In the genomic region with DNA sequence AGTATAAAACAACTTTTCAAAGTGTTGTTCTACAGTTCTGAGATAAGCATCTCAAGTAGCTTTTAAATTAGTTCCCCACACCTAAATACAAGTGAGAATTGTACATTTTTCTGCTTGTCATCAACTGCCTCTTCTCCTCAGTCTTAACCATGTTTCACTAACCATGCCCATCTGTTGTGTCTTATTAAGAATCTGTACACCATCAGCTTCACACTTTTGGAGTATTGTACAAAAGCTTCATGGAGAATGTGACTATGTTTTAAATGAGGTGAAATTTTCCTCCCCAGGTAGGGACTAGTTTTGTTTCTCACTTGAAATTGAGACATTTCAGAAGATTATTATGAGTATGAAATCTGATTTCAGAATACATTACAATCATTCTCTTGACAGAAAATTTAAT, we compare ENCODE assay signal across 28 cellular contexts.
"Had no signal": no experiment of that assay in that cellular context is flagged by ENCODE, and none has a peak within 500 bp of the region (broad histone marks: within the 10 kb centered on the region; RNA-seq: fewer than 3 reads in every experiment).

No MANE protein-coding gene starts in this region.

- DNase-seq: activated B cell treated with CpG ODN at 0.5 μM for 24 hours; activated CD4-positive, alpha-beta memory T cell treated with anti-CD3 and anti-CD28 coated beads, Interleukin-2, amount 10 ng/mL, durations not matched to agents 7 days and 5 days; activated CD4-positive, alpha-beta T cell treated with anti-CD3 and anti-CD28 coated beads, Interleukin-2, amount 10 ng/mL, durations not matched to agents 24 days and 14 days; activated CD4-positive, alpha-beta T cell treated with anti-CD3 and anti-CD28 coated beads, Interleukin-2, amount 50 U/mL, for 4 hours; activated CD8-positive, alpha-beta memory T cell treated with anti-CD3 and anti-CD28 coated beads, Interleukin-2, amount 50 U/mL, for 48 hours; activated effector memory CD4-positive, alpha-beta T cell treated with Interleukin-2 at 50 U/mL for 16 hours; activated gamma-delta T cell treated with Interleukin-2 at 50 U/mL for 16 hours; activated naive CD4-positive, alpha-beta T cell treated with anti-CD3 and anti-CD28 coated beads, Interleukin-2, amount 50 U/mL, for 16 hours; activated naive CD4-positive, alpha-beta T cell treated with Interleukin-2 at 50 U/mL for 16 hours; activated T-cell treated with anti-CD3 and anti-CD28 coated beads, Interleukin-2, amount 50 U/mL, for 72 hours; amniotic stem cell; anterior cingulate cortex; brain microvascular endothelial cell; dorsolateral prefrontal cortex; effector memory CD4-positive, alpha-beta T cell; endodermal cell; foreskin fibroblast; T-helper 1 cell; T-helper 17 cell; T1000; WERI-Rb-1 had no signal

- ATAC-seq: activated CD4-positive, CD25-positive, alpha-beta regulatory T cell treated with anti-CD3 and anti-CD28 coated beads, Interleukin-2, amount 50 U/mL, for 24 hours; activated T-cell treated with anti-CD3 and anti-CD28 coated beads, Interleukin-2, amount 50 U/mL, for 72 hours; esophagus mucosa; T-helper 17 cell had no signal

- H3K9me3 Mint-ChIP-seq: activated B cell treated with CpG ODN at 0.5 μM for 24 hours; activated CD4-positive, alpha-beta memory T cell treated with anti-CD3 and anti-CD28 coated beads, Interleukin-2, amount 10 ng/mL, durations not matched to agents 7 days and 5 days; activated CD4-positive, alpha-beta T cell treated with anti-CD3 and anti-CD28 coated beads, Interleukin-2, amount 10 ng/mL, durations not matched to agents 24 days and 14 days; activated T-cell treated with anti-CD3 and anti-CD28 coated beads, Interleukin-2, amount 50 U/mL, for 72 hours; central memory CD8-positive, alpha-beta T cell; dendritic cell treated with granulocyte-macrophage colony-stimulating factor and Interleukin-4, amounts not matched to agents 40 ng/mL and 50 ng/mL, for 4 days; endodermal cell; T-helper 2 cell treated with Interferon-gamma antibody and Interleukin-4, amounts not matched to agents 5 μg/mL and 100 μg/mL, for 36 hours had no signal

- H3K36me3 ChIP-seq: brain microvascular endothelial cell, WERI-Rb-1 had no signal

- H3K27me3 ChIP-seq: brain microvascular endothelial cell, dorsolateral prefrontal cortex had no signal

- H3K4me1 Mint-ChIP-seq: activated B cell treated with CpG ODN at 0.5 μM for 24 hours; activated CD4-positive, alpha-beta memory T cell treated with anti-CD3 and anti-CD28 coated beads, Interleukin-2, amount 10 ng/mL, durations not matched to agents 7 days and 5 days; endodermal cell had no signal

- H3K4me3 ChIP-seq: coronary artery, dorsolateral prefrontal cortex had no signal

- H3K4me3 Mint-ChIP-seq: activated B cell treated with CpG ODN at 0.5 μM for 24 hours; activated CD4-positive, alpha-beta memory T cell treated with anti-CD3 and anti-CD28 coated beads, Interleukin-2, amount 10 ng/mL, durations not matched to agents 7 days and 5 days; activated CD4-positive, alpha-beta T cell treated with anti-CD3 and anti-CD28 coated beads, Interleukin-2, amount 10 ng/mL, durations not matched to agents 24 days and 14 days; activated naive CD8-positive, alpha-beta T cell; activated T-cell treated with anti-CD3 and anti-CD28 coated beads, Interleukin-2, amount 50 U/mL, for 72 hours; central memory CD8-positive, alpha-beta T cell; dendritic cell treated with granulocyte-macrophage colony-stimulating factor and Interleukin-4, amounts not matched to agents 40 ng/mL and 50 ng/mL, for 4 days; endodermal cell; T-helper 17 cell; T-helper 2 cell treated with Interferon-gamma antibody and Interleukin-4, amounts not matched to agents 5 μg/mL and 100 μg/mL, for 36 hours had no signal

- H3K27ac Mint-ChIP-seq: activated B cell treated with CpG ODN at 0.5 μM for 24 hours; activated CD4-positive, alpha-beta memory T cell treated with anti-CD3 and anti-CD28 coated beads, Interleukin-2, amount 10 ng/mL, durations not matched to agents 7 days and 5 days; activated CD4-positive, alpha-beta T cell treated with anti-CD3 and anti-CD28 coated beads, Interleukin-2, amount 10 ng/mL, durations not matched to agents 24 days and 14 days; activated naive CD8-positive, alpha-beta T cell; activated T-cell treated with anti-CD3 and anti-CD28 coated beads, Interleukin-2, amount 50 U/mL, for 72 hours; dendritic cell treated with granulocyte-macrophage colony-stimulating factor and Interleukin-4, amounts not matched to agents 40 ng/mL and 50 ng/mL, for 4 days; endodermal cell; T-helper 17 cell; T-helper 2 cell treated with Interferon-gamma antibody and Interleukin-4, amounts not matched to agents 5 μg/mL and 100 μg/mL, for 36 hours had no signal

- H3K27ac ChIP-seq: brain microvascular endothelial cell, coronary artery, dorsolateral prefrontal cortex, WERI-Rb-1 had no signal

- H3K27me3 Mint-ChIP-seq: activated B cell treated with CpG ODN at 0.5 μM for 24 hours; activated CD4-positive, alpha-beta memory T cell treated with anti-CD3 and anti-CD28 coated beads, Interleukin-2, amount 10 ng/mL, durations not matched to agents 7 days and 5 days; activated CD4-positive, alpha-beta T cell treated with anti-CD3 and anti-CD28 coated beads, Interleukin-2, amount 10 ng/mL, durations not matched to agents 24 days and 14 days; activated naive CD8-positive, alpha-beta T cell; central memory CD8-positive, alpha-beta T cell; dendritic cell treated with granulocyte-macrophage colony-stimulating factor and Interleukin-4, amounts not matched to agents 40 ng/mL and 50 ng/mL, for 4 days; T-helper 17 cell had no signal
